Comparison of ENCODE assay signal across 30 cellular contexts in the genomic region with DNA sequence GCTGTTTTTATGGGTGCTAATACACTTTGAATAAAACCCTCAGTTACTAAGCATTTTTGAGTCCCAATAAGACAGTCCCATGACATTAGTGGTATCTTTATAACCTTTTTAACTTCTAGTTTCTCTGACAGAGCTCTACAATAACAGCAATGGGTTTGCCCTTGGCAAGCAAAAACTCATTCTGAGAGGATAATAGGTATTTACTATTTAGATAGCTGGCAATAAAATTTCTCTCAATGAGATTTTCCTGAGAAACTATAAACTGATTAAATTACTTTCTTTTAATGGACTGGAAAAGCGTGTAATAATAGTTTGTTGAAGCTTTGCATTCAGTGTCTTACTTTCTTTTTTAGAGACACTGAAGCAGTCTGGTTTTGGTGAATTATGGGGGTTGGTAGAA.
"Had no signal": no experiment of that assay in that cellular context is flagged by ENCODE, and none has a peak within 500 bp of the region (broad histone marks: within the 10 kb centered on the region; RNA-seq: fewer than 3 reads in every experiment).

No MANE protein-coding gene starts in this region.

- H3K36me3 Mint-ChIP-seq: activated CD4-positive, alpha-beta memory T cell treated with anti-CD3 and anti-CD28 coated beads for 36 hours; activated naive CD8-positive, alpha-beta T cell treated with anti-CD3 and anti-CD28 coated beads for 36 hours; natural killer cell; neural progenitor cell had no signal

- H3K4me3 Mint-ChIP-seq: activated CD4-positive, alpha-beta memory T cell treated with anti-CD3 and anti-CD28 coated beads for 36 hours; activated CD4-positive, alpha-beta T cell treated with anti-CD3 and anti-CD28 coated beads, Interleukin-2, amount 10 ng/mL, durations not matched to agents 24 days and 14 days; activated naive CD4-positive, alpha-beta T cell treated with anti-CD3 and anti-CD28 coated beads for 36 hours; activated naive CD8-positive, alpha-beta T cell treated with anti-CD3 and anti-CD28 coated beads for 36 hours; activated T-helper 1 cell treated with anti-CD3 and anti-CD28 coated beads, Interleukin-12 subunit alpha, Interleukin-12 subunit beta, Interleukin-2, Interleukin-4 antibody, amounts not matched to agents 30 ng/mL and 10 ng/mL and 1 ng/mL, durations not matched to agents 14 hours and 24 hours and 36 hours; natural killer cell; neural progenitor cell had no signal

- H3K4me1 Mint-ChIP-seq: activated CD4-positive, alpha-beta T cell treated with anti-CD3 and anti-CD28 coated beads, Interleukin-2, amount 10 ng/mL, durations not matched to agents 24 days and 14 days; activated naive CD8-positive, alpha-beta T cell treated with anti-CD3 and anti-CD28 coated beads for 36 hours; neural progenitor cell had no signal

- H3K27me3 Mint-ChIP-seq: activated CD4-positive, alpha-beta memory T cell treated with anti-CD3 and anti-CD28 coated beads for 36 hours; activated CD4-positive, alpha-beta T cell treated with anti-CD3 and anti-CD28 coated beads, Interleukin-2, amount 10 ng/mL, durations not matched to agents 24 days and 14 days; activated naive CD8-positive, alpha-beta T cell treated with anti-CD3 and anti-CD28 coated beads for 36 hours had no signal

- H3K79me2 ChIP-seq: parathyroid adenoma had no signal

- H2AFZ ChIP-seq: neural progenitor cell, parathyroid adenoma had no signal

- H3K27me3 ChIP-seq: adrenal gland, body of pancreas, esophagus squamous epithelium, heart right ventricle, left lung, neural progenitor cell, right atrium auricular region, suprapubic skin, tibial nerve had no signal

- DNase-seq: activated CD4-positive, alpha-beta memory T cell treated with anti-CD3 and anti-CD28 coated beads for 36 hours; activated CD4-positive, alpha-beta T cell treated with anti-CD3 and anti-CD28 coated beads, Interleukin-2, amount 10 ng/mL, durations not matched to agents 24 days and 14 days; activated CD4-positive, CD25-positive, alpha-beta regulatory T cell treated with anti-CD3 and anti-CD28 coated beads, Interleukin-2, amount 50 U/mL, for 72 hours; activated CD8-positive, alpha-beta memory T cell treated with anti-CD3 and anti-CD28 coated beads, Interleukin-2, amount 50 U/mL, for 4 hours; activated effector memory CD4-positive, alpha-beta T cell treated with anti-CD3 and anti-CD28 coated beads, Interleukin-2, amount 50 U/mL, for 16 hours; activated naive CD4-positive, alpha-beta T cell treated with anti-CD3 and anti-CD28 coated beads for 36 hours; activated naive CD8-positive, alpha-beta T cell treated with anti-CD3 and anti-CD28 coated beads for 36 hours; activated T-cell treated with anti-CD3 and anti-CD28 coated beads, Interleukin-2, amount 50 U/mL, for 1 hour; adrenal gland; aorta; body of pancreas; effector CD8-positive, alpha-beta T cell; esophagus squamous epithelium; foreskin melanocyte; heart right ventricle; kidney glomerular epithelial cell; left lung; lower lobe of right lung; mesenchymal stem cell; natural killer cell; occipital lobe; stimulated activated CD4-positive, alpha-beta T cell treated with anti-CD3 and anti-CD28 coated beads, Interleukin-15, amount 100 ng/mL, for 24 hours; stimulated activated naive CD4-positive, alpha-beta T cell had no signal

- H3K9me3 Mint-ChIP-seq: activated CD4-positive, alpha-beta memory T cell treated with anti-CD3 and anti-CD28 coated beads for 36 hours; activated CD4-positive, alpha-beta T cell treated with anti-CD3 and anti-CD28 coated beads, Interleukin-2, amount 10 ng/mL, durations not matched to agents 24 days and 14 days; activated naive CD4-positive, alpha-beta T cell treated with anti-CD3 and anti-CD28 coated beads for 36 hours; activated naive CD8-positive, alpha-beta T cell treated with anti-CD3 and anti-CD28 coated beads for 36 hours; activated T-helper 1 cell treated with anti-CD3 and anti-CD28 coated beads, Interleukin-12 subunit alpha, Interleukin-12 subunit beta, Interleukin-2, Interleukin-4 antibody, amounts not matched to agents 30 ng/mL and 10 ng/mL and 1 ng/mL, durations not matched to agents 14 hours and 24 hours and 36 hours; natural killer cell; neural progenitor cell had no signal

- ATAC-seq: body of pancreas, heart right ventricle, left lung, lower lobe of right lung, natural killer cell had no signal

- H3K4me2 ChIP-seq: neural progenitor cell had no signal

- H3K27ac Mint-ChIP-seq: activated CD4-positive, alpha-beta memory T cell treated with anti-CD3 and anti-CD28 coated beads for 36 hours; activated CD4-positive, alpha-beta T cell treated with anti-CD3 and anti-CD28 coated beads, Interleukin-2, amount 10 ng/mL, durations not matched to agents 24 days and 14 days; activated naive CD4-positive, alpha-beta T cell treated with anti-CD3 and anti-CD28 coated beads for 36 hours; activated naive CD8-positive, alpha-beta T cell treated with anti-CD3 and anti-CD28 coated beads for 36 hours; activated T-helper 1 cell treated with anti-CD3 and anti-CD28 coated beads, Interleukin-12 subunit alpha, Interleukin-12 subunit beta, Interleukin-2, Interleukin-4 antibody, amounts not matched to agents 30 ng/mL and 10 ng/mL and 1 ng/mL, durations not matched to agents 14 hours and 24 hours and 36 hours; natural killer cell; neural progenitor cell had no signal

- H3K9me3 ChIP-seq: adrenal gland, body of pancreas, esophagus squamous epithelium, heart right ventricle, left lung, lower lobe of right lung, right atrium auricular region, suprapubic skin, tibial nerve had no signal

- H3K36me3 ChIP-seq: adrenal gland, esophagus squamous epithelium, heart right ventricle, left lung, lower lobe of right lung, neural progenitor cell, right atrium auricular region, suprapubic skin, tibial nerve had no signal

- H3K27ac ChIP-seq: adrenal gland, body of pancreas, epithelial cell of prostate, esophagus squamous epithelium, heart right ventricle, left lung, lower lobe of right lung, neural progenitor cell, parathyroid adenoma, right atrium auricular region, suprapubic skin, tibial nerve had no signal

- H3K4me3 ChIP-seq: adrenal gland, body of pancreas, esophagus squamous epithelium, heart right ventricle, left lung, lower lobe of right lung, neural progenitor cell, right atrium auricular region, suprapubic skin, tibial nerve had no signal

- H3K4me1 ChIP-seq: adrenal gland, body of pancreas, esophagus squamous epithelium, heart right ventricle, left lung, lower lobe of right lung, parathyroid adenoma, right atrium auricular region, suprapubic skin, tibial nerve had no signal

- H3K9ac ChIP-seq: neural progenitor cell, parathyroid adenoma had no signal
